Comparison of ENCODE assay signal across 8 cellular contexts in genomic region chr16:56423584-56424403, GRCh38. TPM values are rescaled to one million over a fixed set of nuclear protein-coding genes. Genes with fewer than 3 reads are reported as not detected.
DNase-seq lines count a peak whose midpoint lies in the region; ATAC-seq and TF ChIP-seq lines count a peak whose summit lies in the region.

No MANE protein-coding gene starts in this region.

- H3K27me3 Mint-ChIP-seq in activated CD8-positive, alpha-beta memory T cell treated with anti-CD3 and anti-CD28 coated beads, Interleukin-2, amount 10 ng/mL, durations not matched to agents 7 days and 5 days: no peaks in the 10 kb centered on the region
- H3K27me3 Mint-ChIP-seq in natural killer cell treated with Interleukin-12 subunit alpha and Interleukin-12 subunit beta and Interleukin-15 and Interleukin-18, amount 100 ng/mL, for 72 hours: no peaks in the 10 kb centered on the region

- peaks cover 60% of the 10 kb centered on the region for H3K79me2 ChIP-seq in PC-9 (ENCODE audit: low read depth)

- CTCF ChIA-PET in activated CD8-positive, alpha-beta memory T cell treated with anti-CD3 and anti-CD28 coated beads, Interleukin-2, amount 10 ng/mL, durations not matched to agents 7 days and 5 days (lab: Charles Lee): no interaction called here
- CTCF ChIA-PET in PC-9 (lab: Charles Lee): no interaction called here

- H3K27me3 ChIP-seq in PC-9 (ENCODE audit: insufficient read depth, low read depth) (no peaks in the 10 kb centered on the region), ectodermal cell (ENCODE audit: control insufficient read depth, insufficient read depth, low read length, poor library complexity, severe bottlenecking) (peaks cover 24% of the 10 kb centered on the region)

- H4K20me1 ChIP-seq in PC-9 (ENCODE audit: insufficient read depth): no peaks in the 10 kb centered on the region

- no peak for DNase-seq in activated CD8-positive, alpha-beta memory T cell treated with anti-CD3 and anti-CD28 coated beads, Interleukin-2, amount 10 ng/mL, durations not matched to agents 7 days and 5 days
- no peak for DNase-seq in activated CD8-positive, alpha-beta memory T cell treated with anti-CD3 and anti-CD28 coated beads, Interleukin-2, amount 50 U/mL, for 4 hours
- no peak for DNase-seq in PC-9
- DNase-seq in natural killer cell treated with Interleukin-12 subunit alpha and Interleukin-12 subunit beta and Interleukin-15 and Interleukin-18, amount 100 ng/mL, for 72 hours (ENCODE audit: low spot score): no peak
- DNase-seq in AG08396 (ENCODE audit: low spot score): no peak
- no peak for DNase-seq in NCI-H748 (lab: John Stamatoyannopoulos, UW; ENCODE audit: unreplicated experiment)

- no peaks in the 10 kb centered on the region for H3K9me3 Mint-ChIP-seq in activated CD8-positive, alpha-beta memory T cell treated with anti-CD3 and anti-CD28 coated beads, Interleukin-2, amount 10 ng/mL, durations not matched to agents 7 days and 5 days (ENCODE audit: low read depth)
- no peaks in the 10 kb centered on the region for H3K9me3 Mint-ChIP-seq in natural killer cell treated with Interleukin-12 subunit alpha and Interleukin-12 subunit beta and Interleukin-15 and Interleukin-18, amount 100 ng/mL, for 72 hours

- H3K4me3 ChIP-seq in PC-9: peak overlapping the region; percentile 64
- H3K4me3 ChIP-seq in ectodermal cell (ENCODE audit: insufficient read depth, low read depth, low read length): peak overlapping the region; percentile 79

- peaks cover 47% of the 10 kb centered on the region for H3K4me1 Mint-ChIP-seq in activated CD8-positive, alpha-beta memory T cell treated with anti-CD3 and anti-CD28 coated beads, Interleukin-2, amount 10 ng/mL, durations not matched to agents 7 days and 5 days
- H3K4me1 Mint-ChIP-seq in natural killer cell treated with Interleukin-12 subunit alpha and Interleukin-12 subunit beta and Interleukin-15 and Interleukin-18, amount 100 ng/mL, for 72 hours (ENCODE audit: low read depth in 2 of 2): peaks cover 35 to 50% of the 10 kb centered on the region in 2 donors

- H3F3A ChIP-seq in PC-9 (ENCODE audit: insufficient read depth, low read depth): peaks cover 54% of the 10 kb centered on the region

- no peak for TF ChIP-seq CTCF in PC-9 (conservative IDR thresholded peaks at IDR 0.05)

- H3K9me3 ChIP-seq in PC-9 (ENCODE audit: insufficient read depth, low read depth) (no peaks in the 10 kb centered on the region), ectodermal cell (ENCODE audit: control insufficient read depth, low read length) (no peaks in the 10 kb centered on the region)

- no peaks in the 10 kb centered on the region for H3K9me2 ChIP-seq in PC-9 (ENCODE audit: insufficient read depth)

- POLR2A ChIA-PET in PC-9 (lab: Charles Lee; ENCODE audit: unreplicated experiment): interaction anchor here (0.5 kb wide), 1 partner anchor 64 kb away, joined by 3 read pairs; no protein-coding TSS in a partner anchor

- H3K4me2 ChIP-seq in PC-9: peak overlapping the region; percentile 94

- intact Hi-C loops in PC-9 (cut with micrococcal nuclease; ENCODE audit: unreplicated experiment): loop anchor here (2.0 kb wide), 2 partner anchors 27 to 99 kb away; partner anchors contain the start of genes NUDT21 and OGFOD1

- H3K4me1 ChIP-seq in PC-9 (replicated peaks; ENCODE audit: insufficient read depth): peaks cover 59% of the 10 kb centered on the region
- H3K4me1 ChIP-seq in ectodermal cell (ENCODE audit: control insufficient read depth, insufficient read depth, low read length): peaks cover 13% of the 10 kb centered on the region

- peak overlapping the region; percentile 93 for H3K4me3 Mint-ChIP-seq in activated CD8-positive, alpha-beta memory T cell treated with anti-CD3 and anti-CD28 coated beads, Interleukin-2, amount 10 ng/mL, durations not matched to agents 7 days and 5 days
- peak overlapping the region; percentile 95 for H3K4me3 Mint-ChIP-seq in natural killer cell treated with Interleukin-12 subunit alpha and Interleukin-12 subunit beta and Interleukin-15 and Interleukin-18, amount 100 ng/mL, for 72 hours

- peak overlapping the region; percentile 58 for H2AFZ ChIP-seq in PC-9

- 50 to 52% methylated on average over 7 of the region's 7 CpGs for WGBS in ectodermal cell, 2 experiments

- H3K27ac Mint-ChIP-seq in activated CD8-positive, alpha-beta memory T cell treated with anti-CD3 and anti-CD28 coated beads, Interleukin-2, amount 10 ng/mL, durations not matched to agents 7 days and 5 days: peak overlapping the region; percentile 66
- H3K27ac Mint-ChIP-seq in natural killer cell treated with Interleukin-12 subunit alpha and Interleukin-12 subunit beta and Interleukin-15 and Interleukin-18, amount 100 ng/mL, for 72 hours: peak overlapping the region; percentile 60 to 93

- ATAC-seq in activated CD8-positive, alpha-beta memory T cell treated with anti-CD3 and anti-CD28 coated beads, Interleukin-2, amount 10 ng/mL, durations not matched to agents 7 days and 5 days: no peak
- no peak for ATAC-seq in natural killer cell treated with Interleukin-12 subunit alpha and Interleukin-12 subunit beta and Interleukin-15 and Interleukin-18, amount 100 ng/mL, for 72 hours
- ATAC-seq in HG02884 (IDR thresholded peaks at IDR 0.05; ENCODE audit: unreplicated experiment): no peak

- no TSS peak for BruUV-seq in PC-9 (replicated peaks; lab: Mats Ljungman, UMichigan)

- H3K36me3 ChIP-seq in PC-9 (ENCODE audit: low read depth) (no peaks in the 10 kb centered on the region), ectodermal cell (ENCODE audit: control insufficient read depth, insufficient read depth, low read length) (no peaks in the 10 kb centered on the region)

- H3K36me3 Mint-ChIP-seq in activated CD8-positive, alpha-beta memory T cell treated with anti-CD3 and anti-CD28 coated beads, Interleukin-2, amount 10 ng/mL, durations not matched to agents 7 days and 5 days: peaks cover 4% of the 10 kb centered on the region
- no peaks in the 10 kb centered on the region for H3K36me3 Mint-ChIP-seq in natural killer cell treated with Interleukin-12 subunit alpha and Interleukin-12 subunit beta and Interleukin-15 and Interleukin-18, amount 100 ng/mL, for 72 hours

- H3K27ac ChIP-seq in PC-9: peak overlapping the region; percentile 7
- no peak overlapping the region for H3K27ac ChIP-seq in ectodermal cell (ENCODE audit: insufficient read depth, low read depth, low read length, poor library complexity, severe bottlenecking)

RNA-seq across cellular contexts. Expression of gene AMFR, which starts 1.6 kb away (rescaled TPM):
- 10 to 100 TPM; 48.9 to 54.2 TPM for total RNA-seq in activated CD8-positive, alpha-beta memory T cell treated with anti-CD3 and anti-CD28 coated beads, Interleukin-2, amount 10 ng/mL, durations not matched to agents 7 days and 5 days
- total RNA-seq in PC-9 (2021): 89.4 and 132 TPM in 2 replicates
- 33.6 TPM for polyA plus RNA-seq in ectodermal cell (2013, experiment 1 of 4)
- polyA plus RNA-seq in ectodermal cell (2013, experiment 2 of 4): 36.9 TPM
- polyA plus RNA-seq in ectodermal cell (2013, experiment 3 of 4): 29.3 TPM
- 37.0 TPM for polyA plus RNA-seq in ectodermal cell (2013, experiment 4 of 4)
- 10 to 100 TPM; 46.5 to 86.2 TPM for total RNA-seq in natural killer cell treated with Interleukin-12 subunit alpha and Interleukin-12 subunit beta and Interleukin-15 and Interleukin-18, amount 100 ng/mL, for 72 hours

RNA-seq across cellular contexts. Expression of gene NUDT21, which starts 27.3 kb away (rescaled TPM):
- 100 to 1,000 TPM; 242 to 279 TPM for total RNA-seq in activated CD8-positive, alpha-beta memory T cell treated with anti-CD3 and anti-CD28 coated beads, Interleukin-2, amount 10 ng/mL, durations not matched to agents 7 days and 5 days
- 139 and 171 TPM in 2 replicates for total RNA-seq in PC-9 (2021)
- polyA plus RNA-seq in ectodermal cell (2013, experiment 1 of 4): 176 TPM
- 166 TPM for polyA plus RNA-seq in ectodermal cell (2013, experiment 2 of 4)
- polyA plus RNA-seq in ectodermal cell (2013, experiment 3 of 4): 128 TPM
- 149 TPM for polyA plus RNA-seq in ectodermal cell (2013, experiment 4 of 4)
- total RNA-seq in natural killer cell treated with Interleukin-12 subunit alpha and Interleukin-12 subunit beta and Interleukin-15 and Interleukin-18, amount 100 ng/mL, for 72 hours: 100 to 1,000 TPM; 170 to 176 TPM

RNA-seq across cellular contexts. Expression of gene OGFOD1, which starts 27.6 kb away (rescaled TPM):
- 10 to 100 TPM; 41.9 to 63.1 TPM for total RNA-seq in activated CD8-positive, alpha-beta memory T cell treated with anti-CD3 and anti-CD28 coated beads, Interleukin-2, amount 10 ng/mL, durations not matched to agents 7 days and 5 days
- 24.8 and 30.0 TPM in 2 replicates for total RNA-seq in PC-9 (2021)
- 62.7 TPM for polyA plus RNA-seq in ectodermal cell (2013, experiment 1 of 4)
- 58.0 TPM for polyA plus RNA-seq in ectodermal cell (2013, experiment 2 of 4)
- 48.1 TPM for polyA plus RNA-seq in ectodermal cell (2013, experiment 3 of 4)
- polyA plus RNA-seq in ectodermal cell (2013, experiment 4 of 4): 56.3 TPM
- 10 to 100 TPM; 50.1 to 72.1 TPM for total RNA-seq in natural killer cell treated with Interleukin-12 subunit alpha and Interleukin-12 subunit beta and Interleukin-15 and Interleukin-18, amount 100 ng/mL, for 72 hours
